Comparison of ENCODE assay signal across 1 cellular context in genomic region chr10:119080521-119081259, GRCh38.
TF ChIP-seq lines count a peak whose summit lies in the region.

A gene with protein sequence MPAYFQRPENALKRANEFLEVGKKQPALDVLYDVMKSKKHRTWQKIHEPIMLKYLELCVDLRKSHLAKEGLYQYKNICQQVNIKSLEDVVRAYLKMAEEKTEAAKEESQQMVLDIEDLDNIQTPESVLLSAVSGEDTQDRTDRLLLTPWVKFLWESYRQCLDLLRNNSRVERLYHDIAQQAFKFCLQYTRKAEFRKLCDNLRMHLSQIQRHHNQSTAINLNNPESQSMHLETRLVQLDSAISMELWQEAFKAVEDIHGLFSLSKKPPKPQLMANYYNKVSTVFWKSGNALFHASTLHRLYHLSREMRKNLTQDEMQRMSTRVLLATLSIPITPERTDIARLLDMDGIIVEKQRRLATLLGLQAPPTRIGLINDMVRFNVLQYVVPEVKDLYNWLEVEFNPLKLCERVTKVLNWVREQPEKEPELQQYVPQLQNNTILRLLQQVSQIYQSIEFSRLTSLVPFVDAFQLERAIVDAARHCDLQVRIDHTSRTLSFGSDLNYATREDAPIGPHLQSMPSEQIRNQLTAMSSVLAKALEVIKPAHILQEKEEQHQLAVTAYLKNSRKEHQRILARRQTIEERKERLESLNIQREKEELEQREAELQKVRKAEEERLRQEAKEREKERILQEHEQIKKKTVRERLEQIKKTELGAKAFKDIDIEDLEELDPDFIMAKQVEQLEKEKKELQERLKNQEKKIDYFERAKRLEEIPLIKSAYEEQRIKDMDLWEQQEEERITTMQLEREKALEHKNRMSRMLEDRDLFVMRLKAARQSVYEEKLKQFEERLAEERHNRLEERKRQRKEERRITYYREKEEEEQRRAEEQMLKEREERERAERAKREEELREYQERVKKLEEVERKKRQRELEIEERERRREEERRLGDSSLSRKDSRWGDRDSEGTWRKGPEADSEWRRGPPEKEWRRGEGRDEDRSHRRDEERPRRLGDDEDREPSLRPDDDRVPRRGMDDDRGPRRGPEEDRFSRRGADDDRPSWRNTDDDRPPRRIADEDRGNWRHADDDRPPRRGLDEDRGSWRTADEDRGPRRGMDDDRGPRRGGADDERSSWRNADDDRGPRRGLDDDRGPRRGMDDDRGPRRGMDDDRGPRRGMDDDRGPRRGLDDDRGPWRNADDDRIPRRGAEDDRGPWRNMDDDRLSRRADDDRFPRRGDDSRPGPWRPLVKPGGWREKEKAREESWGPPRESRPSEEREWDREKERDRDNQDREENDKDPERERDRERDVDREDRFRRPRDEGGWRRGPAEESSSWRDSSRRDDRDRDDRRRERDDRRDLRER (N-terminal part only) (minus strand): TSS chr10:119080817. CDS start chr10:119080676, 141 bp downstream.

TF ChIP-seq in K562, 482 proteins besides CTCF, POLR2A, EP300 and RAD21 (continued from another document and continues in another):
- TF ChIP-seq ZNF318 (IDR thresholded peaks at IDR 0.05; ENCODE audit: borderline replicate concordance in 1 of 2, low read depth in 1 of 2) (no peak), HMBOX1 (IDR thresholded peaks at IDR 0.05) (no peak), SIN3A (IDR thresholded peaks at IDR 0.05; ENCODE audit: borderline replicate concordance in 2 of 2, control insufficient read depth in 1 of 2, low read depth in 2 of 2, low read length in 2 of 2) (peak in 1 of 2 experiments; percentile 75; a peak in 2 of 4 replicates), ZBTB17 (CRISPR knock-in tag; IDR thresholded peaks at IDR 0.05) (no peak), ZBTB12 (CRISPR knock-in tag; IDR thresholded peaks at IDR 0.05) (0 out of 2 replicates have a peak, but pooled peaks have one; percentile 28), BRCA1 (IDR thresholded peaks at IDR 0.05) (no peak), BRCA1 (CRISPR knock-in tag; IDR thresholded peaks at IDR 0.05) (no peak), RUNX1 (IDR thresholded peaks at IDR 0.05; ENCODE audit: low read depth) (no peak), ZNF408 (CRISPR knock-in tag; IDR thresholded peaks at IDR 0.05; ENCODE audit: low read depth) (no peak), ZNF444 (CRISPR knock-in tag; IDR thresholded peaks at IDR 0.05) (no peak), CREM (IDR thresholded peaks at IDR 0.05; ENCODE audit: low read depth) (peak; percentile 73; the same call in 1 of the 2 replicates), PHB (CRISPR knock-in tag; IDR thresholded peaks at IDR 0.05) (no peak), ETS1 (conservative IDR thresholded peaks at IDR 0.05; ENCODE audit: control insufficient read depth, low read depth, low read length) (peak; percentile 53; the same call in 1 of the 2 replicates), ZNF165 (CRISPR knock-in tag; IDR thresholded peaks at IDR 0.05; ENCODE audit: borderline replicate concordance) (no peak), FIP1L1 (IDR thresholded peaks at IDR 0.05; ENCODE audit: low read depth, low read length, poor library complexity, severe bottlenecking) (peak; percentile 31), SMARCA4 (IDR thresholded peaks at IDR 0.05) (no peak), CAMTA2 (CRISPR knock-in tag; conservative IDR thresholded peaks at IDR 0.05) (no peak), ZNF347 (CRISPR knock-in tag; IDR thresholded peaks at IDR 0.05; ENCODE audit: low read depth) (no peak), CBX2 (IDR thresholded peaks at IDR 0.05; ENCODE audit: insufficient read depth, low read length, poor library complexity, severe bottlenecking) (no peak), PURB (CRISPR knock-in tag; IDR thresholded peaks at IDR 0.05; ENCODE audit: low read depth) (no peak), TAF1 (IDR thresholded peaks at IDR 0.05; ENCODE audit: control insufficient read depth, extremely low read depth, insufficient read depth, low read length, severe bottlenecking) (peak; percentile 95), RNF219 (CRISPR knock-in tag; IDR thresholded peaks at IDR 0.05) (no peak), ESRRB (CRISPR knock-in tag; IDR thresholded peaks at IDR 0.05; ENCODE audit: borderline replicate concordance) (no peak), CHD2 (IDR thresholded peaks at IDR 0.05; ENCODE audit: low read depth, low read length) (no peak), ETS2 (tag; IDR thresholded peaks at IDR 0.05; ENCODE audit: borderline replicate concordance, poor library complexity, severe bottlenecking) (no peak), CEBPG (CRISPR knock-in tag; IDR thresholded peaks at IDR 0.05) (no peak), CEBPG (tag; conservative IDR thresholded peaks at IDR 0.05 in 1 of 2, IDR thresholded peaks at IDR 0.05 in 1 of 2) (no peak), CSDE1 (IDR thresholded peaks at IDR 0.05) (peak in 1 of 2 experiments; percentile 59; a peak in 1 of 4 replicates)
- TF ChIP-seq, protein P1, sequence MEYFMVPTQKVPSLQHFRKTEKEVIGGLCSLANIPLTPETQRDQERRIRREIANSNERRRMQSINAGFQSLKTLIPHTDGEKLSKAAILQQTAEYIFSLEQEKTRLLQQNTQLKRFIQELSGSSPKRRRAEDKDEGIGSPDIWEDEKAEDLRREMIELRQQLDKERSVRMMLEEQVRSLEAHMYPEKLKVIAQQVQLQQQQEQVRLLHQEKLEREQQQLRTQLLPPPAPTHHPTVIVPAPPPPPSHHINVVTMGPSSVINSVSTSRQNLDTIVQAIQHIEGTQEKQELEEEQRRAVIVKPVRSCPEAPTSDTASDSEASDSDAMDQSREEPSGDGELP (CRISPR knock-in tag; IDR thresholded peaks at IDR 0.05; ENCODE audit: borderline replicate concordance), result peak; percentile 63
- TF ChIP-seq, protein P2, sequence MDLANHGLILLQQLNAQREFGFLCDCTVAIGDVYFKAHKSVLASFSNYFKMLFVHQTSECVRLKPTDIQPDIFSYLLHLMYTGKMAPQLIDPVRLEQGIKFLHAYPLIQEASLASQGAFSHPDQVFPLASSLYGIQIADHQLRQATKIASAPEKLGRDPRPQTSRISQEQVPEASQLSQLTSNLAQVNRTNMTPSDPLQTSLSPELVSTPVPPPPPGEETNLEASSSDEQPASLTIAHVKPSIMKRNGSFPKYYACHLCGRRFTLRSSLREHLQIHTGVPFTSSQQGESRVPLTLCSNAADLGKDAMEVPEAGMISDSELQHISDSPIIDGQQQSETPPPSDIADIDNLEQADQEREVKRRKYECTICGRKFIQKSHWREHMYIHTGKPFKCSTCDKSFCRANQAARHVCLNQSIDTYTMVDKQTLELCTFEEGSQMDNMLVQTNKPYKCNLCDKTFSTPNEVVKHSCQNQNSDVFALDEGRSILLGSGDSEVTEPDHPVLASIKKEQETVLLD (IDR thresholded peaks at IDR 0.05), result peak; percentile 91
- TF ChIP-seq, protein P3, sequence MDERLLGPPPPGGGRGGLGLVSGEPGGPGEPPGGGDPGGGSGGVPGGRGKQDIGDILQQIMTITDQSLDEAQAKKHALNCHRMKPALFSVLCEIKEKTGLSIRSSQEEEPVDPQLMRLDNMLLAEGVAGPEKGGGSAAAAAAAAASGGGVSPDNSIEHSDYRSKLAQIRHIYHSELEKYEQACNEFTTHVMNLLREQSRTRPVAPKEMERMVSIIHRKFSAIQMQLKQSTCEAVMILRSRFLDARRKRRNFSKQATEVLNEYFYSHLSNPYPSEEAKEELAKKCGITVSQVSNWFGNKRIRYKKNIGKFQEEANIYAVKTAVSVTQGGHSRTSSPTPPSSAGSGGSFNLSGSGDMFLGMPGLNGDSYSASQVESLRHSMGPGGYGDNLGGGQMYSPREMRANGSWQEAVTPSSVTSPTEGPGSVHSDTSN (CRISPR knock-in tag; IDR thresholded peaks at IDR 0.05; ENCODE audit: low read depth), result no peak
- TF ChIP-seq, protein P3 (tag; conservative IDR thresholded peaks at IDR 0.05; ENCODE audit: low read depth), result no peak
